ENCODE assay signal across 16 cellular contexts in the genomic region with DNA sequence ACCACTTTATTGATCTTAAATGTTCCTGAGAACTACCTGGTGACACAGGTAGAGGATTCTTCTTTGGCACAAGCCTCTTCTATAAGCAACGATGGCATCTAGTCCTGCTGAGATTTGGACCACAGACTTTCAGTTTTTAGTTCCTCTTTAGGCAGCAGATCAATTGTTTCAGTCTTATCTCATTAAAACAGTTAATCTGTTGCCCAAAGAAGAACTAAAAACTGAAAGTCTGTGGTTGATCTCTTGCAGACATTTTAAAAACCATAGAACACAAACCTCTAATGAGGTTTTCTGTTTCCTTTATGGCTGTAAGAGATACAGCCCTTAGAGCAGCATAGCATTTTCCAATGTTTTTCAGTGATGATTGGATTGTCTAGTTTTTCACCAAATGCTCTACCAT.
DNase-seq lines count a peak whose midpoint lies in the region; ATAC-seq and TF ChIP-seq lines count a peak whose summit lies in the region.
"Had no signal": no experiment of that assay in that cellular context is flagged by ENCODE, and none has a peak within 500 bp of the region (broad histone marks: within the 10 kb centered on the region; RNA-seq: fewer than 3 reads in every experiment).

No MANE protein-coding gene starts in this region.

- no peak for TF ChIP-seq EP300 in stomach (IDR thresholded peaks at IDR 0.05)

- no peaks in the 10 kb centered on the region for H3K27me3 ChIP-seq in stomach
- H3K27me3 ChIP-seq: hepatocyte, testis had no signal

- ATAC-seq in GM19395 (IDR thresholded peaks at IDR 0.05; ENCODE audit: unreplicated experiment) (peak; percentile 92), HG02763 (IDR thresholded peaks at IDR 0.05; ENCODE audit: unreplicated experiment) (peak; percentile 96), HG03460 (IDR thresholded peaks at IDR 0.05; ENCODE audit: unreplicated experiment) (peak; percentile 98)
- ATAC-seq: effector memory CD8-positive, alpha-beta T cell; HCT116; psoas muscle; SK-N-SH treated with all-trans-retinoic acid at 6 μM for 48 hours had no signal

- TF ChIP-seq POLR2A in stomach (IDR thresholded peaks at IDR 0.05): no peak

- 50 to 76% (median 65%) methylated on average over 1 of the region's 1 CpG for WGBS in stomach, 5 donors

- H3K4me1 ChIP-seq in stomach: no peaks in the 10 kb centered on the region
- H3K4me1 ChIP-seq: psoas muscle, testis had no signal

- DNase-seq in GM12864 (ENCODE audit: low read depth) (peak; percentile 24), NCI-H1105 (lab: John Stamatoyannopoulos, UW) (no peak), stomach (no peak), NCI-H82 treated with DMSO at 0.1 percent for 48 hours (lab: John Stamatoyannopoulos, UW; ENCODE audit: unreplicated experiment) (no peak)
- no peak for DNase-seq in activated CD4-positive, CD25-positive, alpha-beta regulatory T cell treated with anti-CD3 and anti-CD28 coated beads, Interleukin-2, amount 50 U/mL, for 72 hours
- DNase-seq: effector memory CD8-positive, alpha-beta T cell; NCI-H524 treated with DMSO at 0.1 percent for 48 hours; psoas muscle; stimulated activated CD4-positive, alpha-beta T cell treated with anti-CD3 and anti-CD28 coated beads, Interleukin-4, amount 100 ng/mL, for 4 hours; testis had no signal

- H3K9me3 ChIP-seq in stomach: peaks cover 0 to 10% (median 0%) of the 10 kb centered on the region in 4 donors
- H3K9me3 ChIP-seq: psoas muscle, testis had no signal

- H3K4me3 ChIP-seq in GM12864 (ENCODE audit: low read depth, low read length): no peak overlapping the region
- no peak overlapping the region for H3K4me3 ChIP-seq in stomach
- H3K4me3 ChIP-seq: hepatocyte, psoas muscle, testis had no signal

- H3K27ac ChIP-seq in stomach: no peak overlapping the region
- H3K27ac ChIP-seq: hepatocyte, psoas muscle, testis had no signal

- no peaks in the 10 kb centered on the region for H3K36me3 ChIP-seq in stomach

- no peak for TF ChIP-seq CTCF in GM12864 (IDR thresholded peaks at IDR 0.05; ENCODE audit: low read depth, low read length, missing control alignments)
- TF ChIP-seq CTCF in stomach (IDR thresholded peaks at IDR 0.05): no peak

- intact Hi-C loops in stomach (cut with DNase I; ENCODE audit: low total_unique reads): no loop called here
